In the genomic region with DNA sequence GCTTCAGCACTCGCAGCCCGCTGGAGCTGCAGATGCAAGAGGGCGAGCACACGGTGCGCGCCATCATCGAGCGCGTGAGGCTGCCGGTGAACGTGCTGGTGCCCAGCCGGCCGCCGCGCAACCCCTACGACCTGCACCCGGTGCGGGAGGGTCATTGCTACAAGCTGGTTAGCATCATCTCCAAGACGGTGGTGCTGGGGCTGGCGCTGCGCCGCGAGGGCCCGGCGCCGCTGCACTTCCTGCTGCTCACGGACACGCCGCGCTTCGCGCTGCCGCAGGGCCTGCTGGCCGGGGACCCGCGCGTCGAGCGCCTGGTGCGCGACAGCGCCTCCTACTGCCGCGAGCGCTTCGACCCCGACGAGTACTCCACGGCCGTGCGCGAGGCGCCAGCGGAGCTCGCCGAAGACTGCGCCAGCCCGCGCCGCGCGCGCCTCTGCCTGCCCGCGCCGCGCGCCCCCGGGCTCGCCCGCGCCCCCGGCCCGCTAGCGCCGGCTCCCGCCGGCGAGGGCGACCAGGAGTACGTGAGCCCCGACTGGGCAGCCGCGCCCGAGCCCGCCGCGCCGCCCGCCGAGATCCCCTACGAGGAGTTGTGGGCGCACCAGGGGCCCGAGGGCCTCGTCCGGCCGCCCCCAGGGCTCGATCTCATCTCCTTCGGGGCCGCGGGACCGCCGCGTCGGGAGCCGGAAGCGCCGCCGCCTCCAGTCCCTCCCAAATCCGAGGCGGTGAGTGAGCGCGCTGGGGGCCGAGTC, we compare ENCODE assay signal across 1 cellular context.
A peak's percentile ranks its signal among the peaks of the same experiment; 100 is the strongest.
TF ChIP-seq lines count a peak whose summit lies in the region.

No MANE protein-coding gene starts in this region.

TF ChIP-seq in K562, 482 proteins besides CTCF, POLR2A, EP300 and RAD21 (continued from another document and continues in another):
- TF ChIP-seq ZBTB11 (CRISPR knock-in tag; IDR thresholded peaks at IDR 0.05) (peak in 1 of 3 experiments; percentile 85; a peak in 2 of 6 replicates), TOE1 (IDR thresholded peaks at IDR 0.05; ENCODE audit: borderline replicate concordance) (no peak), TOE1 (CRISPR knock-in tag; IDR thresholded peaks at IDR 0.05; ENCODE audit: borderline replicate concordance, low read depth) (0 out of 2 replicates have a peak, but pooled peaks have one; percentile 77), JUNB (CRISPR knock-in tag; conservative IDR thresholded peaks at IDR 0.05) (no peak), CCAR2 (IDR thresholded peaks at IDR 0.05; ENCODE audit: low read depth, low read length) (no peak), GTF2E2 (tag; IDR thresholded peaks at IDR 0.05) (no peak), PCBP1 (IDR thresholded peaks at IDR 0.05; ENCODE audit: low read depth, low read length, poor library complexity, severe bottlenecking) (no peak), HMG20A (CRISPR knock-in tag; conservative IDR thresholded peaks at IDR 0.05) (no peak), MCM2 (IDR thresholded peaks at IDR 0.05; ENCODE audit: low read depth) (no peak), HDAC3 (IDR thresholded peaks at IDR 0.05; ENCODE audit: borderline replicate concordance, partially characterized antibody) (no peak), NCOR1 (IDR thresholded peaks at IDR 0.05) (no peak), SMARCA5 (IDR thresholded peaks at IDR 0.05) (no peak), CHD1 (IDR thresholded peaks at IDR 0.05; ENCODE audit: low read length) (peak; percentile 45), CXXC5 (CRISPR knock-in tag; IDR thresholded peaks at IDR 0.05) (peak; percentile 97), PYGO2 (tag; IDR thresholded peaks at IDR 0.05) (no peak), GABPA (tag; conservative IDR thresholded peaks at IDR 0.05; ENCODE audit: low read depth) (peak; percentile 70), STAG1 (CRISPR knock-in tag; IDR thresholded peaks at IDR 0.05; ENCODE audit: borderline replicate concordance) (peak; percentile 53; the same call in 1 of the 2 replicates), SMAD4 (CRISPR knock-in tag; conservative IDR thresholded peaks at IDR 0.05) (peak; percentile 91), TEAD1 (CRISPR knock-in tag; IDR thresholded peaks at IDR 0.05) (peak in 1 of 2 experiments; percentile 84; a peak in 2 of 4 replicates), ZNF561 (CRISPR knock-in tag; conservative IDR thresholded peaks at IDR 0.05) (no peak), GATA2 (CRISPR knock-in tag; IDR thresholded peaks at IDR 0.05) (no peak), E2F5 (CRISPR knock-in tag; IDR thresholded peaks at IDR 0.05) (peak; percentile 71; the same call in 1 of the 2 replicates), SIN3A (IDR thresholded peaks at IDR 0.05; ENCODE audit: borderline replicate concordance in 2 of 2, control insufficient read depth in 1 of 2, low read depth in 2 of 2, low read length in 2 of 2) (0 out of 4 replicates have a peak, but pooled peaks have one; percentile 17 to 43), THAP7 (CRISPR knock-in tag; IDR thresholded peaks at IDR 0.05) (no peak), ZBTB12 (CRISPR knock-in tag; IDR thresholded peaks at IDR 0.05) (peak; percentile 43; the same call in 1 of the 2 replicates), RBM14 (IDR thresholded peaks at IDR 0.05; ENCODE audit: borderline replicate concordance, insufficient read depth, low read depth, low read length) (no peak), ZNF699 (CRISPR knock-in tag; IDR thresholded peaks at IDR 0.05; ENCODE audit: insufficient replicate concordance) (no peak), CREBBP (IDR thresholded peaks at IDR 0.05; ENCODE audit: low read depth, low read length) (no peak), ZNF586 (CRISPR knock-in tag; conservative IDR thresholded peaks at IDR 0.05) (no peak), PHF21A (IDR thresholded peaks at IDR 0.05; ENCODE audit: borderline replicate concordance, low read depth) (no peak), ZNF830 (CRISPR knock-in tag; IDR thresholded peaks at IDR 0.05) (no peak), DEAF1 (CRISPR knock-in tag; IDR thresholded peaks at IDR 0.05) (peak; percentile 80), ZBTB9 (CRISPR knock-in tag; IDR thresholded peaks at IDR 0.05) (peak; percentile 91), ZNF282 (CRISPR knock-in tag; IDR thresholded peaks at IDR 0.05) (0 out of 2 replicates have a peak, but pooled peaks have one; percentile 88), NR3C1 (CRISPR knock-in tag; IDR thresholded peaks at IDR 0.05) (peak; percentile 95), HNRNPUL1 (IDR thresholded peaks at IDR 0.05; ENCODE audit: low read length) (no peak), ILF3 (IDR thresholded peaks at IDR 0.05; ENCODE audit: borderline replicate concordance) (no peak), CHD2 (IDR thresholded peaks at IDR 0.05; ENCODE audit: low read depth, low read length) (no peak), NCOA2 (IDR thresholded peaks at IDR 0.05; ENCODE audit: partially characterized antibody in 2 of 2) (no peak), SIN3B (IDR thresholded peaks at IDR 0.05; ENCODE audit: low read depth) (no peak; the same call in none of the 2 replicates), POLR2AphosphoS2 (IDR thresholded peaks at IDR 0.05; ENCODE audit: low read length) (no peak), HNRNPLL (IDR thresholded peaks at IDR 0.05; ENCODE audit: low read depth, low read length, poor library complexity, severe bottlenecking) (peak; percentile 28), ZNF41 (CRISPR knock-in tag; conservative IDR thresholded peaks at IDR 0.05) (peak; percentile 60; the same call in 1 of the 2 replicates), CBX1 (IDR thresholded peaks at IDR 0.05; ENCODE audit: low read depth) (peak; percentile 41; the same call in 1 of the 2 replicates), NFATC3 (IDR thresholded peaks at IDR 0.05) (no peak), NONO (IDR thresholded peaks at IDR 0.05; ENCODE audit: low read depth in 2 of 2, low read length in 1 of 2) (peak; percentile 46 to 93; a peak in 3 of 4 replicates), ILK (tag; IDR thresholded peaks at IDR 0.05; ENCODE audit: borderline replicate concordance, low read depth) (no peak), RBM25 (IDR thresholded peaks at IDR 0.05; ENCODE audit: low read depth, low read length, severe bottlenecking) (peak; percentile 45), ZNF133 (CRISPR knock-in tag; IDR thresholded peaks at IDR 0.05) (no peak)
- TF ChIP-seq, protein P1, sequence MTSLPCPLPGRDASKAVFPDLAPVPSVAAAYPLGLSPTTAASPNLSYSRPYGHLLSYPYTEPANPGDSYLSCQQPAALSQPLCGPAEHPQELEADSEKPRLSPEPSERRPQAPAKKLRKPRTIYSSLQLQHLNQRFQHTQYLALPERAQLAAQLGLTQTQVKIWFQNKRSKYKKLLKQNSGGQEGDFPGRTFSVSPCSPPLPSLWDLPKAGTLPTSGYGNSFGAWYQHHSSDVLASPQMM (CRISPR knock-in tag; IDR thresholded peaks at IDR 0.05), result no peak
- TF ChIP-seq, protein P2, sequence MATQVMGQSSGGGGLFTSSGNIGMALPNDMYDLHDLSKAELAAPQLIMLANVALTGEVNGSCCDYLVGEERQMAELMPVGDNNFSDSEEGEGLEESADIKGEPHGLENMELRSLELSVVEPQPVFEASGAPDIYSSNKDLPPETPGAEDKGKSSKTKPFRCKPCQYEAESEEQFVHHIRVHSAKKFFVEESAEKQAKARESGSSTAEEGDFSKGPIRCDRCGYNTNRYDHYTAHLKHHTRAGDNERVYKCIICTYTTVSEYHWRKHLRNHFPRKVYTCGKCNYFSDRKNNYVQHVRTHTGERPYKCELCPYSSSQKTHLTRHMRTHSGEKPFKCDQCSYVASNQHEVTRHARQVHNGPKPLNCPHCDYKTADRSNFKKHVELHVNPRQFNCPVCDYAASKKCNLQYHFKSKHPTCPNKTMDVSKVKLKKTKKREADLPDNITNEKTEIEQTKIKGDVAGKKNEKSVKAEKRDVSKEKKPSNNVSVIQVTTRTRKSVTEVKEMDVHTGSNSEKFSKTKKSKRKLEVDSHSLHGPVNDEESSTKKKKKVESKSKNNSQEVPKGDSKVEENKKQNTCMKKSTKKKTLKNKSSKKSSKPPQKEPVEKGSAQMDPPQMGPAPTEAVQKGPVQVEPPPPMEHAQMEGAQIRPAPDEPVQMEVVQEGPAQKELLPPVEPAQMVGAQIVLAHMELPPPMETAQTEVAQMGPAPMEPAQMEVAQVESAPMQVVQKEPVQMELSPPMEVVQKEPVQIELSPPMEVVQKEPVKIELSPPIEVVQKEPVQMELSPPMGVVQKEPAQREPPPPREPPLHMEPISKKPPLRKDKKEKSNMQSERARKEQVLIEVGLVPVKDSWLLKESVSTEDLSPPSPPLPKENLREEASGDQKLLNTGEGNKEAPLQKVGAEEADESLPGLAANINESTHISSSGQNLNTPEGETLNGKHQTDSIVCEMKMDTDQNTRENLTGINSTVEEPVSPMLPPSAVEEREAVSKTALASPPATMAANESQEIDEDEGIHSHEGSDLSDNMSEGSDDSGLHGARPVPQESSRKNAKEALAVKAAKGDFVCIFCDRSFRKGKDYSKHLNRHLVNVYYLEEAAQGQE (CRISPR knock-in tag; IDR thresholded peaks at IDR 0.05; ENCODE audit: low read depth), result 0 out of 2 replicates have a peak, but pooled peaks have one; percentile 12
- TF ChIP-seq, protein P3, sequence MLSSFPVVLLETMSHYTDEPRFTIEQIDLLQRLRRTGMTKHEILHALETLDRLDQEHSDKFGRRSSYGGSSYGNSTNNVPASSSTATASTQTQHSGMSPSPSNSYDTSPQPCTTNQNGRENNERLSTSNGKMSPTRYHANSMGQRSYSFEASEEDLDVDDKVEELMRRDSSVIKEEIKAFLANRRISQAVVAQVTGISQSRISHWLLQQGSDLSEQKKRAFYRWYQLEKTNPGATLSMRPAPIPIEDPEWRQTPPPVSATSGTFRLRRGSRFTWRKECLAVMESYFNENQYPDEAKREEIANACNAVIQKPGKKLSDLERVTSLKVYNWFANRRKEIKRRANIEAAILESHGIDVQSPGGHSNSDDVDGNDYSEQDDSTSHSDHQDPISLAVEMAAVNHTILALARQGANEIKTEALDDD (IDR thresholded peaks at IDR 0.05), result no peak
